Comparison of ENCODE assay signal across 10 cellular contexts in the genomic region with DNA sequence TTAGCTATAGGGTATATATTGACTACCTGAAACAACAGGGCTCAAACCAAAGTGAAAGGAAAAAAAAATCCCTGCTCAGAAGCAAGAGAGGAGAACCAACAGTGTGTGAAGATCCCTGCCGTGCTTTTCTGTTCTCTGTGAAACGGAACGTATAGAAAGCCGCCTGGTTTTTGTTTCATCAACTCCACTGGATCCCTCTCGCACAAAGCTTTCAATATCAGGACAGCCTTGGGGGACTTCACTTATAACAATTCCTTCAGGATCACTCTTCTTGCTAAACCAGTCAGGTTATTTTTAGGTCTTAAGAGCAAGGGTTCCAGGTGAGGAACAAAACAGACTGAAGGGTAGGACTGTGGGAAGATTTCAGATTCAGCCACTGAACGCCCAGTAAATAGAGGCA.
DNase-seq lines count a peak whose midpoint lies in the region; ATAC-seq, FAIRE-seq and TF ChIP-seq lines count a peak whose summit lies in the region.
"Had no signal": no experiment of that assay in that cellular context is flagged by ENCODE, and none has a peak within 500 bp of the region (broad histone marks: within the 10 kb centered on the region; RNA-seq: fewer than 3 reads in every experiment).

No MANE protein-coding gene starts in this region.

- DNase-seq in IMR-90 (no peak), NCI-H2171 treated with DMSO at 0.1 percent for 48 hours (lab: John Stamatoyannopoulos, UW) (peak; percentile 68), ecto neural progenitor cell (ENCODE audit: low spot score) (peak; percentile 54), progenitor cell of endocrine pancreas (ENCODE audit: low spot score, unreplicated experiment) (no peak), kidney (no peak), prostate gland (ENCODE audit: low spot score) (no peak)
- DNase-seq in T-helper 2 cell treated with Interferon-gamma antibody and Interleukin-4, amounts not matched to agents 5 μg/mL and 100 μg/mL, for 36 hours (ENCODE audit: low spot score), result no peak

- dilution Hi-C loops in IMR-90 (cut with HindIII; ENCODE audit: low sequenced_read_pairs, unreplicated experiment), result no loop called here

- H3K27me3 ChIP-seq in IMR-90 (ENCODE audit: control insufficient read depth, insufficient read depth, low read length), result no peaks in the 10 kb centered on the region; the same call in 1 of the 2 replicates
- H3K27me3 ChIP-seq in prostate gland (replicated peaks; ENCODE audit: insufficient read depth), result no peaks in the 10 kb centered on the region

- no peak overlapping the region for H2BK15ac ChIP-seq in IMR-90 (ENCODE audit: low read depth, low read length)

- H3K4me1 ChIP-seq in IMR-90 (ENCODE audit: control insufficient read depth, insufficient read depth, low read length) (0 out of 2 replicates have a peak, but pooled peaks cover 2% of the 10 kb centered on the region), kidney (ENCODE audit: control insufficient read depth in 1 of 2, insufficient read depth in 1 of 2, low read depth in 1 of 2, low read length in 2 of 2) (no peaks in the 10 kb centered on the region), prostate gland (replicated peaks) (no peaks in the 10 kb centered on the region)

- no peak overlapping the region for H3K4ac ChIP-seq in IMR-90 (ENCODE audit: low read depth, low read length)

- H3K27ac ChIP-seq in IMR-90 (ENCODE audit: insufficient read depth, low read length), result no peak overlapping the region
- no peak overlapping the region for H3K27ac ChIP-seq in kidney (ENCODE audit: low read depth in 2 of 2, low read length in 2 of 2)
- no peak overlapping the region for H3K27ac ChIP-seq in prostate gland

- no peaks in the 10 kb centered on the region for H3K9me1 ChIP-seq in IMR-90 (ENCODE audit: insufficient read depth, low read length)

- no peak overlapping the region for H3K18ac ChIP-seq in IMR-90 (ENCODE audit: low read depth, low read length)

- no peak for TF ChIP-seq CTCF in IMR-90 (conservative IDR thresholded peaks at IDR 0.05; ENCODE audit: low read depth, low read length)
- no peak for TF ChIP-seq CTCF in progenitor cell of endocrine pancreas (IDR thresholded peaks at IDR 0.05; ENCODE audit: unreplicated experiment)
- no peak for TF ChIP-seq CTCF in kidney (IDR thresholded peaks at IDR 0.05; ENCODE audit: borderline replicate concordance, extremely low read depth, insufficient read depth)
- no peak for TF ChIP-seq CTCF in prostate gland (IDR thresholded peaks at IDR 0.05)

- CTCF ChIA-PET in IMR-90 (lab: Yijun Ruan, JAX), result no interaction called here

- no CpG with 5 or more reads among the region's 6 CpGs for WGBS in IMR-90 (ENCODE audit: extremely low coverage in 2 of 2, insufficient read length in 1 of 2), 2 experiments
- WGBS in prostate gland, result 39% methylated on average over 6 of the region's 6 CpGs

- H4K20me1 ChIP-seq in IMR-90 (ENCODE audit: insufficient read depth, low read length), result no peaks in the 10 kb centered on the region

- peak overlapping the region; percentile 55 for H3K27ac Mint-ChIP-seq in progenitor cell of endocrine pancreas
- H3K27ac Mint-ChIP-seq in T-helper 2 cell treated with Interferon-gamma antibody and Interleukin-4, amounts not matched to agents 5 μg/mL and 100 μg/mL, for 36 hours, result no peak overlapping the region

- H3K4me3 ChIP-seq in IMR-90 (ENCODE audit: insufficient read depth, low read depth, low read length) (no peak overlapping the region), kidney (ENCODE audit: low read length in 2 of 2) (no peak overlapping the region), prostate gland (no peak overlapping the region)

- no peak for FAIRE-seq in kidney (lab: Jason Lieb, UNC)
- FAIRE-seq: TTC549 had no signal

- no peak overlapping the region for H2BK5ac ChIP-seq in IMR-90 (ENCODE audit: low read depth, low read length, poor library complexity, severe bottlenecking)

- intact Hi-C loops in IMR-90 (cut with micrococcal nuclease), result no loop called here
- intact Hi-C loops in kidney (cut with DNase I), result no loop called here
- intact Hi-C loops in prostate gland (cut with DNase I), result no loop called here

- H3K27me3 Mint-ChIP-seq in progenitor cell of endocrine pancreas, result no peaks in the 10 kb centered on the region
- peaks cover 2% of the 10 kb centered on the region for H3K27me3 Mint-ChIP-seq in T-helper 2 cell treated with Interferon-gamma antibody and Interleukin-4, amounts not matched to agents 5 μg/mL and 100 μg/mL, for 36 hours (ENCODE audit: low read depth)
- H3K27me3 Mint-ChIP-seq: central memory CD8-positive, alpha-beta T cell had no signal

- H2BK120ac ChIP-seq in IMR-90 (ENCODE audit: low read depth, low read length), result no peak overlapping the region

- H3K9ac ChIP-seq in IMR-90 (ENCODE audit: low read depth, low read length), result no peak overlapping the region
- H3K9ac ChIP-seq in kidney (ENCODE audit: low read length in 2 of 2), result no peak overlapping the region

- ATAC-seq in IMR-90 (ENCODE audit: low read depth) (no peak; the same call in 1 of the 2 replicates), GM19455 (IDR thresholded peaks at IDR 0.05; ENCODE audit: unreplicated experiment) (no peak)

- peak overlapping the region; percentile 56; the same call in 1 of the 2 replicates for H3K23ac ChIP-seq in IMR-90 (ENCODE audit: low read depth, low read length)

- H3K36me3 Mint-ChIP-seq in progenitor cell of endocrine pancreas (ENCODE audit: insufficient read depth), result no peaks in the 10 kb centered on the region
- H3K36me3 Mint-ChIP-seq in T-helper 2 cell treated with Interferon-gamma antibody and Interleukin-4, amounts not matched to agents 5 μg/mL and 100 μg/mL, for 36 hours (ENCODE audit: low read depth), result no peaks in the 10 kb centered on the region

- H3K79me1 ChIP-seq in IMR-90 (ENCODE audit: low read depth in 1 of 2, low read length in 2 of 2), result no peaks in the 10 kb centered on the region

- H4K8ac ChIP-seq in IMR-90 (ENCODE audit: low read depth in 2 of 2, low read length in 2 of 2), result no peak overlapping the region; a peak in 1 of 4 replicates

- TF ChIP-seq RAD21 in IMR-90 (IDR thresholded peaks at IDR 0.05; ENCODE audit: low read length), result no peak

- H4K5ac ChIP-seq in IMR-90 (ENCODE audit: low read depth, low read length), result peak overlapping the region; percentile 7; the same call in 1 of the 2 replicates

- no peak overlapping the region for H3K4me3 Mint-ChIP-seq in progenitor cell of endocrine pancreas (ENCODE audit: low read depth)
- no peak overlapping the region for H3K4me3 Mint-ChIP-seq in T-helper 2 cell treated with Interferon-gamma antibody and Interleukin-4, amounts not matched to agents 5 μg/mL and 100 μg/mL, for 36 hours
- H3K4me3 Mint-ChIP-seq: central memory CD8-positive, alpha-beta T cell had no signal

- TF ChIP-seq POLR2A in IMR-90 (IDR thresholded peaks at IDR 0.05; ENCODE audit: low read depth, low read length), result no peak
- TF ChIP-seq POLR2A in prostate gland (IDR thresholded peaks at IDR 0.05), result no peak

- no peak overlapping the region for H2AK5ac ChIP-seq in IMR-90 (ENCODE audit: low read depth, low read length)

- peaks cover 11% of the 10 kb centered on the region for H3K4me1 Mint-ChIP-seq in progenitor cell of endocrine pancreas (ENCODE audit: low read depth)
- H3K4me1 Mint-ChIP-seq in T-helper 2 cell treated with Interferon-gamma antibody and Interleukin-4, amounts not matched to agents 5 μg/mL and 100 μg/mL, for 36 hours (ENCODE audit: low read depth), result no peaks in the 10 kb centered on the region
- H3K4me1 Mint-ChIP-seq: central memory CD8-positive, alpha-beta T cell had no signal

- no peak overlapping the region for H3K56ac ChIP-seq in IMR-90 (ENCODE audit: extremely low read depth, insufficient read depth, low read length)

- POLR2A ChIA-PET in IMR-90 (lab: Charles Lee; ENCODE audit: unreplicated experiment), result interaction anchor here (0.6 kb wide), 1 partner anchor 860 kb away, joined by 3 read pairs; no protein-coding TSS in a partner anchor

- peak overlapping the region; percentile 71 for H3K4me2 ChIP-seq in IMR-90 (ENCODE audit: low read depth, low read length)

- peak overlapping the region; percentile 61 for H2AFZ ChIP-seq in IMR-90 (replicated peaks; ENCODE audit: low read length, poor library complexity)

- H2AK9ac ChIP-seq in IMR-90 (replicated peaks; ENCODE audit: low read depth, low read length, poor library complexity), result no peak overlapping the region

- no peaks in the 10 kb centered on the region for H3K9me3 Mint-ChIP-seq in progenitor cell of endocrine pancreas (ENCODE audit: low read depth)
- H3K9me3 Mint-ChIP-seq in T-helper 2 cell treated with Interferon-gamma antibody and Interleukin-4, amounts not matched to agents 5 μg/mL and 100 μg/mL, for 36 hours, result no peaks in the 10 kb centered on the region

- in situ Hi-C loops in IMR-90 (cut with MboI; ENCODE audit: low sequenced_read_pairs), result loop anchor here (25.0 kb wide), 1 partner anchor 557 kb away; no protein-coding TSS in a partner anchor

- no TSS peak for BruUV-seq in IMR-90 (replicated peaks; lab: Mats Ljungman, UMichigan)

- H4K91ac ChIP-seq in IMR-90 (ENCODE audit: insufficient read depth, low read depth, low read length), result no peak overlapping the region

- H3K9me3 ChIP-seq in IMR-90 (ENCODE audit: control insufficient read depth, insufficient read depth, low read length) (no peaks in the 10 kb centered on the region), kidney (ENCODE audit: control insufficient read depth in 1 of 2, low read length in 2 of 2) (no peaks in the 10 kb centered on the region), prostate gland (no peaks in the 10 kb centered on the region)

- H2BK20ac ChIP-seq in IMR-90 (ENCODE audit: low read depth, low read length), result no peak overlapping the region

- H3K36me3 ChIP-seq in IMR-90 (ENCODE audit: control insufficient read depth, insufficient read depth, low read length) (no peaks in the 10 kb centered on the region), kidney (ENCODE audit: control insufficient read depth in 1 of 2, insufficient read depth in 2 of 2, low read length in 2 of 2) (no peaks in the 10 kb centered on the region), prostate gland (no peaks in the 10 kb centered on the region)

- H3K14ac ChIP-seq in IMR-90 (replicated peaks; ENCODE audit: low read depth, low read length), result 0 out of 2 replicates have a peak overlapping the region, but pooled peaks have one; percentile 19

TF ChIP-seq in IMR-90, 13 proteins besides CTCF, POLR2A, EP300 and RAD21 (continues in another document):
- TF ChIP-seq NFE2L2 (IDR thresholded peaks at IDR 0.05; ENCODE audit: low read depth, low read length) (no peak), SMC3 (IDR thresholded peaks at IDR 0.05; ENCODE audit: low read depth, low read length) (no peak)
- TF ChIP-seq, protein P1, sequence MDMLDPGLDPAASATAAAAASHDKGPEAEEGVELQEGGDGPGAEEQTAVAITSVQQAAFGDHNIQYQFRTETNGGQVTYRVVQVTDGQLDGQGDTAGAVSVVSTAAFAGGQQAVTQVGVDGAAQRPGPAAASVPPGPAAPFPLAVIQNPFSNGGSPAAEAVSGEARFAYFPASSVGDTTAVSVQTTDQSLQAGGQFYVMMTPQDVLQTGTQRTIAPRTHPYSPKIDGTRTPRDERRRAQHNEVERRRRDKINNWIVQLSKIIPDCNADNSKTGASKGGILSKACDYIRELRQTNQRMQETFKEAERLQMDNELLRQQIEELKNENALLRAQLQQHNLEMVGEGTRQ (IDR thresholded peaks at IDR 0.05; ENCODE audit: low read depth, low read length), result no peak

Comparison
In these comparisons a context has a peak if more than half of its experiments do, and no peak if none do; other contexts are left out.
1. DNase-seq: peak in NCI-H2171 treated with DMSO at 0.1 percent for 48 hours (single experiment) and ecto neural progenitor cell (single experiment); none in IMR-90 (single experiment), progenitor cell of endocrine pancreas (single experiment), T-helper 2 cell treated with Interferon-gamma antibody and Interleukin-4, amounts not matched to agents 5 μg/mL and 100 μg/mL, for 36 hours (single experiment), kidney (single experiment) and prostate gland (single experiment).